ENCODE assay signal across 8 cellular contexts in the genomic region with DNA sequence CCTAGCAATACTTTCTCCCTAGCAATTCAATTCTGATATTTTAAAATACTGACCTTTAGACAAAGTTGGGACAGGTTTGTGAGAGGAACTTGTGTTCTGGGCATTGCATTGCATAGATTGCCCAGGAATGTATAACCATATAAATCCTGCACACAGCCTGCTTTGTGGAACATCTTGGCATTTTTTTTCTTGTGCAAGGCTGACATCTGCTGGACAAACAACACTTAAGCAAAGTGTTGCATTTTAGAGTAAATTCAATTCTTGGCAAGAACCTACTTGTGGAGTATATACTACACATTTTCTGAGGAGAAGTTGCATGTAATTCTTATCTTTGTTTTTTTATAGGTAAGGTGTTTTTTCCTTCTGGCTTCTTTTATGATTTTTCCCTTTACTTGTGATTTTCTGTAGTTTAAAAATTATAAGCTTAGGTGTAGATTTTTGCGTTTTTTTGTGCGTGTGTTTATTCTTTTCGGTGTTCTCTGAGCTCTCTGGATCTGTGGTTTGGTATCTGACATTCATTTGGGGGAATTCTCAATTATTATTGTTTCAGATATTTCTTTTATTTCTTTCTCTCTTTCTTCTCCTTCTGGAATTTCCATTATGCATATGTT. TPM values are rescaled to one million over a fixed set of nuclear protein-coding genes. Genes with fewer than 3 reads are reported as not detected.
DNase-seq lines count a peak whose midpoint lies in the region; ATAC-seq and TF ChIP-seq lines count a peak whose summit lies in the region.

No MANE protein-coding gene starts in this region.

- BruUV-seq in A673 (replicated peaks; lab: Mats Ljungman, UMichigan): no TSS peak

- TF ChIP-seq CTCF in A673 (conservative IDR thresholded peaks at IDR 0.05; ENCODE audit: low read depth, low read length) (peak; percentile 76), GM10248 (IDR thresholded peaks at IDR 0.05; ENCODE audit: control extremely low read depth, extremely low read depth, low read depth, missing control alignments) (peak; percentile 75), LNCaP clone FGC (IDR thresholded peaks at IDR 0.05; ENCODE audit: control insufficient read depth, extremely low read depth, insufficient read depth) (peak; percentile 83), RWPE1 (conservative IDR thresholded peaks at IDR 0.05; ENCODE audit: low read depth) (peak; percentile 65), ascending aorta (IDR thresholded peaks at IDR 0.05) (peak in 2 of 3 experiments; percentile 37 to 55), right atrium auricular region (IDR thresholded peaks at IDR 0.05) (peak; percentile 24 to 77), sigmoid colon (IDR thresholded peaks at IDR 0.05) (peak in 3 of 4 experiments; percentile 44 to 63 (median 55))

- ATAC-seq in HG02970 (IDR thresholded peaks at IDR 0.05; ENCODE audit: low FRiP score, unreplicated experiment): no peak

- CTCF ChIA-PET in A673 (lab: Charles Lee) (interaction anchor here (0.7 to 1.5 kb wide), 4 partner anchors 198 to 256 kb away, joined by 3 to 5 read pairs (median 4); no protein-coding TSS in a partner anchor), GM10248 (lab: Yijun Ruan, JAX) (interaction anchor here (0.7 to 7.8 kb wide), 23 partner anchors 8 to 390 kb away, joined by 3 to 62 read pairs (median 3); partner anchors contain the start of gene MUCL1), RWPE1 (lab: Yijun Ruan, JAX) (interaction anchor here (0.6 to 2.4 kb wide), 11 partner anchors 22 to 673 kb away, joined by 3 to 23 read pairs (median 3); partner anchors contain the start of gene MUCL1)

- intact Hi-C loops in A673 (cut with micrococcal nuclease; ENCODE audit: unreplicated experiment) (loop anchor here (1.0 to 5.0 kb wide), 4 partner anchors 104 to 376 kb away; partner anchors contain the start of gene MUCL1), ascending aorta (cut with DNase I) (loop anchor here (1.0 to 5.0 kb wide), 2 partner anchors 209 to 256 kb away; no protein-coding TSS in a partner anchor), sigmoid colon (cut with DNase I) (loop anchor here (2.0 to 5.0 kb wide), 4 partner anchors 211 to 376 kb away; no protein-coding TSS in a partner anchor)

- H3K4me1 ChIP-seq in A673 (ENCODE audit: insufficient read depth, low read length, poor library complexity, severe bottlenecking) (no peaks in the 10 kb centered on the region), ascending aorta (no peaks in the 10 kb centered on the region), right atrium auricular region (no peaks in the 10 kb centered on the region), sigmoid colon (no peaks in the 10 kb centered on the region)

- H3K36me3 ChIP-seq in A673 (ENCODE audit: insufficient read depth, low read length, poor library complexity, severe bottlenecking) (no peaks in the 10 kb centered on the region), ascending aorta (no peaks in the 10 kb centered on the region), right atrium auricular region (no peaks in the 10 kb centered on the region), sigmoid colon (no peaks in the 10 kb centered on the region)

- H3K27me3 ChIP-seq in A673 (replicated peaks; ENCODE audit: insufficient read depth, low read depth, low read length, poor library complexity) (no peaks in the 10 kb centered on the region), ascending aorta (no peaks in the 10 kb centered on the region), right atrium auricular region (no peaks in the 10 kb centered on the region), sigmoid colon (no peaks in the 10 kb centered on the region)

- 88 to 96% methylated on average over 3 of the region's 3 CpGs for WGBS in sigmoid colon, 2 donors

- POLR2A ChIA-PET in A673 (lab: Charles Lee; ENCODE audit: low non-redundant PET): no interaction called here
- POLR2A ChIA-PET in GM10248 (lab: Yijun Ruan, JAX): no interaction called here
- POLR2A ChIA-PET in RWPE1 (lab: Yijun Ruan, JAX; ENCODE audit: low non-redundant PET): no interaction called here

- H3K9me3 ChIP-seq in A673 (ENCODE audit: low read depth, low read length, poor library complexity, severe bottlenecking) (no peaks in the 10 kb centered on the region), ascending aorta (no peaks in the 10 kb centered on the region), right atrium auricular region (no peaks in the 10 kb centered on the region), sigmoid colon (no peaks in the 10 kb centered on the region)

- TF ChIP-seq POLR2A in sigmoid colon (IDR thresholded peaks at IDR 0.05): no peak

- H3K27ac ChIP-seq in A673 (ENCODE audit: low read depth, low read length, poor library complexity, severe bottlenecking): no peak overlapping the region
- H3K27ac ChIP-seq in RWPE1: no peak overlapping the region
- H3K27ac ChIP-seq in ascending aorta: no peak overlapping the region
- H3K27ac ChIP-seq in right atrium auricular region: no peak overlapping the region
- H3K27ac ChIP-seq in sigmoid colon: no peak overlapping the region

- no peak for TF ChIP-seq EP300 in sigmoid colon (IDR thresholded peaks at IDR 0.05)

- DNase-seq in A673 (ENCODE audit: low spot score): peak; percentile 82
- DNase-seq in GM10248 (ENCODE audit: extremely low spot score): peak; percentile 40
- peak; percentile 72 for DNase-seq in LNCaP clone FGC (ENCODE audit: low read depth)
- DNase-seq in RWPE1 (ENCODE audit: low spot score): peak; percentile 29
- DNase-seq in ascending aorta (ENCODE audit: low spot score in 2 of 2): no peak
- DNase-seq in right atrium auricular region (ENCODE audit: low spot score): no peak
- no peak for DNase-seq in sigmoid colon

- H3K4me3 ChIP-seq in A673 (ENCODE audit: low read depth, low read length, poor library complexity, severe bottlenecking) (no peak overlapping the region), LNCaP clone FGC (ENCODE audit: low read depth, low read length) (no peak overlapping the region), ascending aorta (no peak overlapping the region), right atrium auricular region (no peak overlapping the region), sigmoid colon (no peak overlapping the region)

RNA-seq across cellular contexts. Expression of gene TESPA1, which starts 26.4 kb away (rescaled TPM):
- total RNA-seq in A673 (2021) (not detected in 2 replicates), ascending aorta (not detected), right atrium auricular region (under 1 TPM in 1 of 2 donors, not detected in 1; 0.19 TPM), sigmoid colon (1 to 10 TPM in 2 of 4 donors, under 1 TPM in 2; 0.83 to 2.9 (median 1.4) TPM)
- polyA plus RNA-seq in sigmoid colon: 10 to 100 TPM in 1 of 3 donors, 1 to 10 TPM in 1, under 1 TPM in 1; 0.23 to 10.3 (median 3.0) TPM

Comparison
In these comparisons a context has a peak if more than half of its experiments do, and no peak if none do; other contexts are left out.
1. DNase-seq: peak in A673 (single experiment), GM10248 (single experiment), LNCaP clone FGC (single experiment) and RWPE1 (single experiment); none in ascending aorta (0 of 2), right atrium auricular region (single experiment) and sigmoid colon (single experiment).
2. Peak in every context shown above with its lines, with median percentiles within 50 percentile points of each other: CTCF ChIP-seq.